Comparison of ENCODE assay signal across 8 cellular contexts in the genomic region with DNA sequence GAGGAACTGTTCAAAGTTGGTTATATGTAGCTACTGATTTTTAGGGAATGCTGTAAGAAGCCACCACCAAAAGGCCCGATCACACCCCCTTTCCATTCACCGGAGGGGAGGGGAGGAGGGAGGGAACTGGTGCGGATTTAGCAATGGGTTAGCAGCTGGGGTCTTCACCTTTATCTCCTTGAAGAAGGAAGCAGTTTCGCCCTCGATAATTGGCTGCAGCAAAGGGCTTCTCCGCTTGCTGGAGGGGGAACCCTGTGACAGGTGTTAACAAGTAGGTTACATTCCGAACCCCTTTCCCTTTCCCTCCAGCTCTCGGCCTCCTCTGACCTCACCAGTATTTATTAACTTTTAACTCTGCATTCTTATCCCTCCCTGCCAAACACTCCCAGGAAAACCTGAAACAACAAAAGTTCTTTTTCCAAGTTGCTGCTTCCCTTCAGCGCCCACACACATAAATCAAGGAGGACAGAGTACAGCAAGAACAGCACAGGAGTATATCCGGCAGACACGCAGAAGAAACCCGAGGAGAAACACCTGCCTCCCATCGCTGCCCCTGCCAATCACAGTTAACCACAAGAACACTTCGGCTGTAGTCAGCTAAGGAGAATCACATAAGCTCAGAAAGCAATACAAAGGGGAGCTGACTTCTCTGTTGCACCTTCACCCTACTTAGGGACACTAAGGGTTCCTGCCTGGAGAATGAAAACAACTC. TPM values are rescaled to one million over a fixed set of nuclear protein-coding genes. Genes with fewer than 3 reads are reported as not detected.
DNase-seq lines count a peak whose midpoint lies in the region; ATAC-seq and TF ChIP-seq lines count a peak whose summit lies in the region.

No MANE protein-coding gene starts in this region.

- peak in 2 of 3 donors; percentile 36 to 49 for DNase-seq in CD4-positive, CD25-positive, alpha-beta regulatory T cell
- DNase-seq in ascending aorta (ENCODE audit: low spot score in 2 of 2) = no peak
- DNase-seq in natural killer cell treated with Interleukin-12 subunit alpha and Interleukin-12 subunit beta and Interleukin-15 and Interleukin-18, amount 100 ng/mL, for 72 hours (ENCODE audit: low spot score) = no peak
- DNase-seq in SKM-1 treated with dmso at 0.1 percent for 144 hours (lab: John Stamatoyannopoulos, UW; ENCODE audit: unreplicated experiment) = no peak
- no peak for DNase-seq in KG1 (lab: John Stamatoyannopoulos, UW)
- no peak for DNase-seq in effector CD4-positive, alpha-beta T cell

- H3K4me1 Mint-ChIP-seq in CD4-positive, CD25-positive, alpha-beta regulatory T cell = peaks cover 13 to 23% (median 14%) of the 10 kb centered on the region in 4 donors
- H3K4me1 Mint-ChIP-seq in natural killer cell treated with Interleukin-12 subunit alpha and Interleukin-12 subunit beta and Interleukin-15 and Interleukin-18, amount 100 ng/mL, for 72 hours (ENCODE audit: low read depth in 2 of 2) = peaks cover 12 to 15% of the 10 kb centered on the region in 2 donors

- H3K36me3 ChIP-seq in CD4-positive, CD25-positive, alpha-beta regulatory T cell (ENCODE audit: control insufficient read depth, insufficient read depth, low read length) = peaks cover 7% of the 10 kb centered on the region
- H3K36me3 ChIP-seq in ascending aorta = peaks cover 0 to 6% of the 10 kb centered on the region in 2 donors

- no peaks in the 10 kb centered on the region for H3K4me1 ChIP-seq in CD4-positive, CD25-positive, alpha-beta regulatory T cell (ENCODE audit: control insufficient read depth, insufficient read depth, low read length, poor library complexity, severe bottlenecking)
- H3K4me1 ChIP-seq in ascending aorta = peaks cover 8 to 33% of the 10 kb centered on the region in 2 donors

- intact Hi-C loops in ascending aorta (cut with DNase I) = no loop called here

- no peaks in the 10 kb centered on the region for H3K9me3 ChIP-seq in CD4-positive, CD25-positive, alpha-beta regulatory T cell (ENCODE audit: control insufficient read depth in 2 of 2, low read length in 2 of 2)
- no peaks in the 10 kb centered on the region for H3K9me3 ChIP-seq in ascending aorta

- peaks cover 21% of the 10 kb centered on the region for H3K36me3 Mint-ChIP-seq in CD4-positive, CD25-positive, alpha-beta regulatory T cell
- no peaks in the 10 kb centered on the region for H3K36me3 Mint-ChIP-seq in natural killer cell treated with Interleukin-12 subunit alpha and Interleukin-12 subunit beta and Interleukin-15 and Interleukin-18, amount 100 ng/mL, for 72 hours

- H3K9me3 Mint-ChIP-seq in CD4-positive, CD25-positive, alpha-beta regulatory T cell = no peaks in the 10 kb centered on the region
- no peaks in the 10 kb centered on the region for H3K9me3 Mint-ChIP-seq in natural killer cell treated with Interleukin-12 subunit alpha and Interleukin-12 subunit beta and Interleukin-15 and Interleukin-18, amount 100 ng/mL, for 72 hours

- no peak for TF ChIP-seq CTCF in ascending aorta (IDR thresholded peaks at IDR 0.05)

- no peak overlapping the region for H3K4me3 ChIP-seq in CD4-positive, CD25-positive, alpha-beta regulatory T cell (ENCODE audit: low read depth, low read length)
- peak overlapping the region in 1 of 2 donors; percentile 31 for H3K4me3 ChIP-seq in ascending aorta

- ATAC-seq in CD4-positive, CD25-positive, alpha-beta regulatory T cell (ENCODE audit: low read depth in 2 of 2) = peak; percentile 73 to 76
- ATAC-seq in GM19463 (IDR thresholded peaks at IDR 0.05; ENCODE audit: unreplicated experiment) = peak; percentile 98
- peak; percentile 77 for ATAC-seq in HG03469 (IDR thresholded peaks at IDR 0.05; ENCODE audit: unreplicated experiment)
- ATAC-seq in natural killer cell treated with Interleukin-12 subunit alpha and Interleukin-12 subunit beta and Interleukin-15 and Interleukin-18, amount 100 ng/mL, for 72 hours = peak in 1 of 2 donors; percentile 24

- H3K27ac ChIP-seq in CD4-positive, CD25-positive, alpha-beta regulatory T cell (ENCODE audit: insufficient read depth, low read length, poor library complexity, severe bottlenecking) = no peak overlapping the region
- H3K27ac ChIP-seq in ascending aorta = peak overlapping the region; percentile 42 to 63

- H3K27me3 Mint-ChIP-seq in CD4-positive, CD25-positive, alpha-beta regulatory T cell = no peaks in the 10 kb centered on the region
- no peaks in the 10 kb centered on the region for H3K27me3 Mint-ChIP-seq in natural killer cell treated with Interleukin-12 subunit alpha and Interleukin-12 subunit beta and Interleukin-15 and Interleukin-18, amount 100 ng/mL, for 72 hours

- H3K27ac Mint-ChIP-seq in CD4-positive, CD25-positive, alpha-beta regulatory T cell = peak overlapping the region; percentile 74 to 82 (median 79)
- peak overlapping the region in 1 of 2 donors; percentile 24 for H3K27ac Mint-ChIP-seq in natural killer cell treated with Interleukin-12 subunit alpha and Interleukin-12 subunit beta and Interleukin-15 and Interleukin-18, amount 100 ng/mL, for 72 hours

- peak overlapping the region in 1 of 4 donors; percentile 29 for H3K4me3 Mint-ChIP-seq in CD4-positive, CD25-positive, alpha-beta regulatory T cell
- peak overlapping the region; percentile 35 for H3K4me3 Mint-ChIP-seq in natural killer cell treated with Interleukin-12 subunit alpha and Interleukin-12 subunit beta and Interleukin-15 and Interleukin-18, amount 100 ng/mL, for 72 hours

- H3K27me3 ChIP-seq in CD4-positive, CD25-positive, alpha-beta regulatory T cell (ENCODE audit: control insufficient read depth, insufficient read depth, low read length) = no peaks in the 10 kb centered on the region
- no peaks in the 10 kb centered on the region for H3K27me3 ChIP-seq in ascending aorta

RNA-seq across cellular contexts. Expression of gene NAP1L5, which starts 39.8 kb away (rescaled TPM):
- 9.0 TPM for total RNA-seq in CD4-positive, CD25-positive, alpha-beta regulatory T cell
- 1 to 10 TPM; 1.8 to 3.4 (median 2.3) TPM for polyA plus RNA-seq in CD4-positive, CD25-positive, alpha-beta regulatory T cell
- total RNA-seq in ascending aorta = 9.6 TPM
- 1 to 10 TPM; 4.6 to 7.5 TPM for total RNA-seq in natural killer cell treated with Interleukin-12 subunit alpha and Interleukin-12 subunit beta and Interleukin-15 and Interleukin-18, amount 100 ng/mL, for 72 hours

Comparison
In these comparisons a context has a peak if more than half of its experiments do, and no peak if none do; other contexts are left out.
1. DNase-seq: peak in CD4-positive, CD25-positive, alpha-beta regulatory T cell (2 of 3); none in ascending aorta (0 of 2), natural killer cell treated with Interleukin-12 subunit alpha and Interleukin-12 subunit beta and Interleukin-15 and Interleukin-18, amount 100 ng/mL, for 72 hours (single experiment), SKM-1 treated with dmso at 0.1 percent for 144 hours (single experiment), KG1 (single experiment) and effector CD4-positive, alpha-beta T cell (single experiment).